Comparison of ENCODE assay signal across 1 cellular context in the genomic region with DNA sequence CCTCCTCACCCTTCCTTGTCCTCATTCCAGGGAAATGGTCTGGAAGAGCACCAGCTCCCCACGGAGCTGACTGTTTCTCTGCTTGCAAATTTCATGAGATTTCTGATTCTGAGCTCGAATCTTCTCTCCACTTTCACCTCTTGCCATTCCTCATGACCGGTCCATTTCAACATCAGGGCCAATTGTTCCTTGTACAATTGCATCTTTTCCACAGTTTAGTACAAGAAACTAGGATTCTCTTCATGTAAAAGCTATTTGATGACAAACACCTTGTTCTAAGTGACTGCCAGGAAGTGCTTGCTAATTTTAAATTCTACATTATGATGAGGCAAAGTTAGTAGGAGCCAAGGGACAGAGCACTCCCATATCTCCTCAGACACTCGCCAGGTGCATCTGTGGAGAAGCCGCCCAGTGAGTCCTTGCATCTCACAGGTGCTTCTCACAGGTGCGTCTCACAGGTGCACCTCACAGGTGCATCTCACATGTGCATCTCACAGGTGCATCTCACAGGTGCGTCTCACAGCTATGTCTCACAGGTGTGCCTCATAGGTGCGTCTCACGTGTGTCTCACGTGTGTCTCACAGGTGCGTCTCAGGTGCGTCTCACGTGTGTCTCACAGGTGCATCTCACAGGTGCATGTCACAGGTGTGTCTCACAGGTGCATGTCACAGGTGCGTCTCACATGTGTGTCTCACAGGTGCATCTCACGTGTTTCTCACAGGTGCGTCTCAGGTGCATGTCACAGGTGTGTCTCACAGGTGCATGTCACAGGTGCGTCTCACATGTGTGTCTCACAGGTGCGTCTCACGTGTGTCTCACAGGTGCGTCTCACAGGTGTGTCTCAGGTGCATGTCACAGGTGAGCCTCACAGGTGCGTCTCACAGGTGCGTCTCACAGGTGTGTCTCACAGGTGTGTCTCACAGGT.
TF ChIP-seq lines count a peak whose summit lies in the region.

No MANE protein-coding gene starts in this region.

TF ChIP-seq in HepG2, 621 proteins besides CTCF, POLR2A, EP300 and RAD21:
- TF ChIP-seq SSRP1 (CRISPR knock-in tag; IDR thresholded peaks at IDR 0.05) = no peak
- peak; percentile 85 for TF ChIP-seq ZEB1 (IDR thresholded peaks at IDR 0.05; ENCODE audit: insufficient replicate concordance, low read depth)
- no peak for TF ChIP-seq RBAK (CRISPR knock-in tag; IDR thresholded peaks at IDR 0.05)
- peak; percentile 54 for TF ChIP-seq MNT (IDR thresholded peaks at IDR 0.05)
